8 cellular contexts compared by ENCODE assay signal in genomic region chr16:84617631-84618427, GRCh38. TPM values are rescaled to one million over a fixed set of nuclear protein-coding genes. Genes with fewer than 3 reads are reported as not detected.
DNase-seq lines count a peak whose midpoint lies in the region; TF ChIP-seq lines count a peak whose summit lies in the region.

Gene COTL1, minus strand, starts transcription at chr16:84618078. Its CDS starts 164 bp downstream, at chr16:84617914.

- peak; percentile 98 for DNase-seq in GM03348 (ENCODE audit: low spot score)
- DNase-seq in HEK293T (ENCODE audit: extremely low spot score), result peak; percentile 93
- DNase-seq in NB4 (ENCODE audit: low read depth), result peak; percentile 98
- peak; percentile 85 for DNase-seq in SK-N-DZ (ENCODE audit: low spot score)
- peak; percentile 96 for DNase-seq in activated naive CD4-positive, alpha-beta T cell treated with anti-CD3 and anti-CD28 coated beads for 36 hours
- DNase-seq in germinal center (ENCODE audit: low spot score), result peak; percentile 97
- DNase-seq in nucleus accumbens (lab: John Stamatoyannopoulos, UW), result peak; percentile 36 to 96 (median 88)
- DNase-seq in superior temporal gyrus (ENCODE audit: extremely low spot score), result peak; percentile 95

- peak; percentile 34 for TF ChIP-seq POLR2A in NB4 (IDR thresholded peaks at IDR 0.05; ENCODE audit: extremely low read depth, insufficient read length)

- peak within 1 kb of the TSS; percentile 96 for H3K4me3 Mint-ChIP-seq in activated naive CD4-positive, alpha-beta T cell treated with anti-CD3 and anti-CD28 coated beads for 36 hours

- peak within 1 kb of the TSS; percentile 50 for H3K4me3 ChIP-seq in NB4 (ENCODE audit: low read depth, low read length)

- intact Hi-C loops in activated naive CD4-positive, alpha-beta T cell treated with anti-CD3 and anti-CD28 coated beads for 36 hours (cut with micrococcal nuclease), result loop anchor here (1.0 kb wide), 4 partner anchors 10 to 107 kb away; no protein-coding TSS in a partner anchor

- TF ChIP-seq CTCF in NB4 (IDR thresholded peaks at IDR 0.05; ENCODE audit: low read depth, low read length), result no peak

- H3K27ac Mint-ChIP-seq in activated naive CD4-positive, alpha-beta T cell treated with anti-CD3 and anti-CD28 coated beads for 36 hours, result peak within 1 kb of the TSS; percentile 77

- peaks cover 33% of the 10 kb centered on the region for H3K36me3 Mint-ChIP-seq in activated naive CD4-positive, alpha-beta T cell treated with anti-CD3 and anti-CD28 coated beads for 36 hours (ENCODE audit: low read depth)

- CTCF ChIA-PET in HEK293T (lab: Yijun Ruan, JAX), result interaction anchor here (0.8 kb wide), 2 partner anchors 80 to 107 kb away, joined by 3 read pairs; no protein-coding TSS in a partner anchor
- CTCF ChIA-PET in activated naive CD4-positive, alpha-beta T cell treated with anti-CD3 and anti-CD28 coated beads for 36 hours (lab: Charles Lee), result interaction anchor here (2.6 to 9.3 kb wide), 3 partner anchors 18 to 107 kb away, joined by 10 to 141 read pairs (median 13); no protein-coding TSS in a partner anchor

- POLR2A ChIA-PET in HEK293T (lab: Yijun Ruan, JAX), result interaction anchor here (0.6 to 1.7 kb wide), 2 partner anchors 19 to 112 kb away, joined by 3 to 7 read pairs; no protein-coding TSS in a partner anchor

- no peaks in the 10 kb centered on the region for H3K9me3 Mint-ChIP-seq in activated naive CD4-positive, alpha-beta T cell treated with anti-CD3 and anti-CD28 coated beads for 36 hours

- no peaks in the 10 kb centered on the region for H3K27me3 Mint-ChIP-seq in activated naive CD4-positive, alpha-beta T cell treated with anti-CD3 and anti-CD28 coated beads for 36 hours (ENCODE audit: low read depth)

- H3K4me1 Mint-ChIP-seq in activated naive CD4-positive, alpha-beta T cell treated with anti-CD3 and anti-CD28 coated beads for 36 hours (ENCODE audit: low read depth), result peaks cover 36% of the 10 kb centered on the region

TF ChIP-seq in HEK293T, 16 proteins besides CTCF, POLR2A, EP300 and RAD21:
- TF ChIP-seq SUZ12 (IDR thresholded peaks at IDR 0.05), result no peak
- peak; percentile 28; the same call in 1 of the 2 replicates for TF ChIP-seq FOXM1 (IDR thresholded peaks at IDR 0.05; ENCODE audit: borderline replicate concordance)
- TF ChIP-seq PKNOX1 (IDR thresholded peaks at IDR 0.05), result peak; percentile 28; the same call in 1 of the 2 replicates
- TF ChIP-seq L3MBTL2 (conservative IDR thresholded peaks at IDR 0.05), result peak; percentile 78

RNA-seq across cellular contexts. Expression of gene COTL1, which starts in this region (rescaled TPM):
- polyA plus RNA-seq in SK-N-DZ (2014; cell fraction: cytosol; rRNA removed), result 5.3 and 6.3 TPM in 2 replicates
- polyA plus RNA-seq in SK-N-DZ (2014; cell fraction: nucleus; rRNA removed), result 1.8 and 2.8 TPM in 2 replicates
- 100 to 1,000 TPM; 325 to 328 TPM for total RNA-seq in activated naive CD4-positive, alpha-beta T cell treated with anti-CD3 and anti-CD28 coated beads for 36 hours

Comparison
In these comparisons a context has a peak if more than half of its experiments do, and no peak if none do; other contexts are left out.
1. Peak in every context shown above with its lines: DNase-seq and H3K4me3 ChIP-seq.